Comparison of ENCODE assay signal across 33 cellular contexts in genomic region chr18:60506190-60506589, GRCh38.
"Had no signal": no experiment of that assay in that cellular context is flagged by ENCODE, and none has a peak within 500 bp of the region (broad histone marks: within the 10 kb centered on the region; RNA-seq: fewer than 3 reads in every experiment).

No MANE protein-coding gene starts in this region.

- H3K27ac ChIP-seq: adrenal gland, body of pancreas, cardiac muscle cell, coronary artery, epithelial cell of prostate, esophagus squamous epithelium, heart left ventricle had no signal

- DNase-seq: activated CD4-positive, alpha-beta memory T cell treated with anti-CD3 and anti-CD28 coated beads for 36 hours; activated CD4-positive, alpha-beta T cell treated with anti-CD3 and anti-CD28 coated beads for 36 hours; activated CD4-positive, alpha-beta T cell treated with anti-CD3 and anti-CD28 coated beads, Interleukin-2, amount 10 ng/mL, durations not matched to agents 24 days and 14 days; activated CD4-positive, CD25-positive, alpha-beta regulatory T cell; activated CD4-positive, CD25-positive, alpha-beta regulatory T cell treated with anti-CD3 and anti-CD28 coated beads, Interleukin-2, amount 50 U/mL, for 72 hours; activated CD8-positive, alpha-beta memory T cell treated with anti-CD3 and anti-CD28 coated beads, Interleukin-2, amount 10 ng/mL, durations not matched to agents 7 days and 5 days; activated CD8-positive, alpha-beta memory T cell treated with anti-CD3 and anti-CD28 coated beads, Interleukin-2, amount 50 U/mL, for 4 hours; activated CD8-positive, alpha-beta T cell treated with anti-CD3 and anti-CD28 coated beads, Interleukin-2, amount 10 ng/mL, durations not matched to agents 7 days and 5 days; activated effector memory CD4-positive, alpha-beta T cell treated with anti-CD3 and anti-CD28 coated beads, Interleukin-2, amount 50 U/mL, for 16 hours; activated naive CD4-positive, alpha-beta T cell treated with anti-CD3 and anti-CD28 coated beads for 36 hours; activated naive CD8-positive, alpha-beta T cell treated with anti-CD3 and anti-CD28 coated beads for 36 hours; activated naive CD8-positive, alpha-beta T cell treated with anti-CD3 and anti-CD28 coated beads, Interleukin-2, amount 50 U/mL, for 24 hours; activated T-cell treated with anti-CD3 and anti-CD28 coated beads, Interleukin-2, amount 50 U/mL, for 1 hour; activated T-cell treated with anti-CD3 and anti-CD28 coated beads, Interleukin-2, amount 50 U/mL, for 48 hours; adrenal gland; amygdala; aorta; body of pancreas; central memory CD4-positive, alpha-beta T cell; cerebellar nuclear complex; dermis blood vessel endothelial cell; effector CD4-positive, alpha-beta T cell; effector memory CD8-positive, alpha-beta T cell; esophagus squamous epithelium; heart left ventricle; T-helper 2 cell had no signal

- H3K4me1 Mint-ChIP-seq: activated CD4-positive, alpha-beta T cell treated with anti-CD3 and anti-CD28 coated beads for 36 hours; activated CD4-positive, alpha-beta T cell treated with anti-CD3 and anti-CD28 coated beads, Interleukin-2, amount 10 ng/mL, durations not matched to agents 24 days and 14 days; activated CD8-positive, alpha-beta memory T cell treated with anti-CD3 and anti-CD28 coated beads, Interleukin-2, amount 10 ng/mL, durations not matched to agents 7 days and 5 days; activated naive CD4-positive, alpha-beta T cell treated with anti-CD3 and anti-CD28 coated beads, Interleukin-2, amount 50 U/mL, for 24 hours; activated naive CD8-positive, alpha-beta T cell treated with anti-CD3 and anti-CD28 coated beads for 36 hours; activated naive CD8-positive, alpha-beta T cell treated with anti-CD3 and anti-CD28 coated beads, Interleukin-2, amount 50 U/mL, for 24 hours had no signal

- H3K4me1 ChIP-seq: adrenal gland, body of pancreas, esophagus squamous epithelium, heart left ventricle had no signal

- H3K4me3 ChIP-seq: adrenal gland, body of pancreas, cardiac muscle cell, coronary artery, esophagus squamous epithelium, heart left ventricle had no signal

- H3K36me3 Mint-ChIP-seq: activated CD4-positive, alpha-beta memory T cell treated with anti-CD3 and anti-CD28 coated beads for 36 hours; activated CD8-positive, alpha-beta memory T cell treated with anti-CD3 and anti-CD28 coated beads, Interleukin-2, amount 10 ng/mL, durations not matched to agents 7 days and 5 days; activated naive CD4-positive, alpha-beta T cell treated with anti-CD3 and anti-CD28 coated beads, Interleukin-2, amount 50 U/mL, for 24 hours; activated naive CD8-positive, alpha-beta T cell treated with anti-CD3 and anti-CD28 coated beads for 36 hours had no signal

- FAIRE-seq: endothelial cell of umbilical vein had no signal

- H3K9me3 ChIP-seq: adrenal gland, body of pancreas, esophagus squamous epithelium, heart left ventricle had no signal

- H3K27ac Mint-ChIP-seq: activated CD4-positive, alpha-beta memory T cell treated with anti-CD3 and anti-CD28 coated beads for 36 hours; activated CD4-positive, alpha-beta T cell treated with anti-CD3 and anti-CD28 coated beads for 36 hours; activated CD4-positive, alpha-beta T cell treated with anti-CD3 and anti-CD28 coated beads, Interleukin-2, amount 10 ng/mL, durations not matched to agents 24 days and 14 days; activated CD8-positive, alpha-beta memory T cell treated with anti-CD3 and anti-CD28 coated beads, Interleukin-2, amount 10 ng/mL, durations not matched to agents 7 days and 5 days; activated CD8-positive, alpha-beta T cell treated with anti-CD3 and anti-CD28 coated beads, Interleukin-2, amount 10 ng/mL, durations not matched to agents 7 days and 5 days; activated naive CD4-positive, alpha-beta T cell treated with anti-CD3 and anti-CD28 coated beads for 36 hours; activated naive CD4-positive, alpha-beta T cell treated with anti-CD3 and anti-CD28 coated beads, Interleukin-2, amount 50 U/mL, for 24 hours; activated naive CD8-positive, alpha-beta T cell treated with anti-CD3 and anti-CD28 coated beads for 36 hours; activated naive CD8-positive, alpha-beta T cell treated with anti-CD3 and anti-CD28 coated beads, Interleukin-2, amount 50 U/mL, for 24 hours; activated T-helper 1 cell treated with anti-CD3 and anti-CD28 coated beads, Interleukin-12 subunit alpha, Interleukin-12 subunit beta, Interleukin-2, Interleukin-4 antibody, amounts not matched to agents 30 ng/mL and 10 ng/mL and 1 ng/mL, durations not matched to agents 14 hours and 24 hours and 36 hours; activated T-helper 2 cell treated with anti-CD3 and anti-CD28 coated beads, Interferon-gamma antibody, Interleukin-2, Interleukin-4, amounts not matched to agents 10 μg/mL and 5 μg/mL and 100 μg/mL, durations not matched to agents 14 hours and 24 hours and 36 hours; effector memory CD8-positive, alpha-beta T cell had no signal

- H3K27me3 ChIP-seq: adrenal gland, body of pancreas, cardiac muscle cell, esophagus squamous epithelium, heart left ventricle had no signal

- H3K36me3 ChIP-seq: adrenal gland, cardiac muscle cell, esophagus squamous epithelium, heart left ventricle had no signal

- H3K9me3 Mint-ChIP-seq: activated CD4-positive, alpha-beta memory T cell treated with anti-CD3 and anti-CD28 coated beads for 36 hours; activated CD4-positive, alpha-beta T cell treated with anti-CD3 and anti-CD28 coated beads, Interleukin-2, amount 10 ng/mL, durations not matched to agents 24 days and 14 days; activated naive CD4-positive, alpha-beta T cell treated with anti-CD3 and anti-CD28 coated beads, Interleukin-2, amount 50 U/mL, for 24 hours; activated naive CD8-positive, alpha-beta T cell treated with anti-CD3 and anti-CD28 coated beads for 36 hours; activated naive CD8-positive, alpha-beta T cell treated with anti-CD3 and anti-CD28 coated beads, Interleukin-2, amount 50 U/mL, for 24 hours; activated T-helper 1 cell treated with anti-CD3 and anti-CD28 coated beads, Interleukin-12 subunit alpha, Interleukin-12 subunit beta, Interleukin-2, Interleukin-4 antibody, amounts not matched to agents 30 ng/mL and 10 ng/mL and 1 ng/mL, durations not matched to agents 14 hours and 24 hours and 36 hours; activated T-helper 2 cell treated with anti-CD3 and anti-CD28 coated beads, Interferon-gamma antibody, Interleukin-2, Interleukin-4, amounts not matched to agents 10 μg/mL and 5 μg/mL and 100 μg/mL, durations not matched to agents 14 hours and 24 hours and 36 hours; effector memory CD8-positive, alpha-beta T cell had no signal

- H3K4me3 Mint-ChIP-seq: activated CD4-positive, alpha-beta memory T cell treated with anti-CD3 and anti-CD28 coated beads for 36 hours; activated CD4-positive, alpha-beta T cell treated with anti-CD3 and anti-CD28 coated beads for 36 hours; activated CD4-positive, alpha-beta T cell treated with anti-CD3 and anti-CD28 coated beads, Interleukin-2, amount 10 ng/mL, durations not matched to agents 24 days and 14 days; activated CD8-positive, alpha-beta memory T cell treated with anti-CD3 and anti-CD28 coated beads, Interleukin-2, amount 10 ng/mL, durations not matched to agents 7 days and 5 days; activated CD8-positive, alpha-beta T cell treated with anti-CD3 and anti-CD28 coated beads, Interleukin-2, amount 10 ng/mL, durations not matched to agents 7 days and 5 days; activated naive CD4-positive, alpha-beta T cell treated with anti-CD3 and anti-CD28 coated beads for 36 hours; activated naive CD4-positive, alpha-beta T cell treated with anti-CD3 and anti-CD28 coated beads, Interleukin-2, amount 50 U/mL, for 24 hours; activated naive CD8-positive, alpha-beta T cell treated with anti-CD3 and anti-CD28 coated beads for 36 hours; activated naive CD8-positive, alpha-beta T cell treated with anti-CD3 and anti-CD28 coated beads, Interleukin-2, amount 50 U/mL, for 24 hours; activated T-helper 1 cell treated with anti-CD3 and anti-CD28 coated beads, Interleukin-12 subunit alpha, Interleukin-12 subunit beta, Interleukin-2, Interleukin-4 antibody, amounts not matched to agents 30 ng/mL and 10 ng/mL and 1 ng/mL, durations not matched to agents 14 hours and 24 hours and 36 hours; effector memory CD8-positive, alpha-beta T cell had no signal

- H3K27me3 Mint-ChIP-seq: activated CD4-positive, alpha-beta memory T cell treated with anti-CD3 and anti-CD28 coated beads for 36 hours; activated CD4-positive, alpha-beta T cell treated with anti-CD3 and anti-CD28 coated beads for 36 hours; activated CD4-positive, alpha-beta T cell treated with anti-CD3 and anti-CD28 coated beads, Interleukin-2, amount 10 ng/mL, durations not matched to agents 24 days and 14 days; activated CD8-positive, alpha-beta memory T cell treated with anti-CD3 and anti-CD28 coated beads, Interleukin-2, amount 10 ng/mL, durations not matched to agents 7 days and 5 days; activated naive CD4-positive, alpha-beta T cell treated with anti-CD3 and anti-CD28 coated beads, Interleukin-2, amount 50 U/mL, for 24 hours; activated naive CD8-positive, alpha-beta T cell treated with anti-CD3 and anti-CD28 coated beads for 36 hours; activated naive CD8-positive, alpha-beta T cell treated with anti-CD3 and anti-CD28 coated beads, Interleukin-2, amount 50 U/mL, for 24 hours; effector memory CD8-positive, alpha-beta T cell had no signal
